8 cellular contexts compared by ENCODE assay signal in genomic region chr20:1267161-1267560, GRCh38. TPM values are rescaled to one million over a fixed set of nuclear protein-coding genes. Genes with fewer than 3 reads are reported as not detected.
A peak's percentile ranks its signal among the peaks of the same experiment; 100 is the strongest.
DNase-seq lines count a peak whose midpoint lies in the region; ATAC-seq and TF ChIP-seq lines count a peak whose summit lies in the region.

No MANE protein-coding gene starts in this region.

- H3K36me3 ChIP-seq in HAP-1 (replicated peaks) (no peaks in the 10 kb centered on the region), muscle layer of duodenum (ENCODE audit: control insufficient read depth in 1 of 2, insufficient read depth in 2 of 2, low read length in 2 of 2) (peaks cover 0 to 2% of the 10 kb centered on the region in 2 donors), trophoblast cell (ENCODE audit: control insufficient read depth in 1 of 2, insufficient read depth in 2 of 2, low read length in 2 of 2) (no peaks in the 10 kb centered on the region)

- no peak overlapping the region for H3K9ac ChIP-seq in trophoblast cell (ENCODE audit: low read length)

- H3K14ac ChIP-seq in trophoblast cell (ENCODE audit: low read length): no peak overlapping the region

- H2AFZ ChIP-seq in trophoblast cell (ENCODE audit: insufficient read depth, low read length, poor library complexity): no peak overlapping the region

- in situ Hi-C loops in HAP-1 (cut with MboI; ENCODE audit: low sequenced_read_pairs): no loop called here

- DNase-seq in AG09309 (ENCODE audit: low read depth) (no peak), HAP-1 (ENCODE audit: low spot score in 2 of 2) (no peak), caudate nucleus (lab: John Stamatoyannopoulos, UW) (peak in 1 of 61 donors; percentile 21), nucleus accumbens (lab: John Stamatoyannopoulos, UW) (no peak), trophoblast cell (no peak), D341Med (ENCODE audit: low spot score) (no peak)

- H3K9me3 ChIP-seq in HAP-1 (no peaks in the 10 kb centered on the region), muscle layer of duodenum (ENCODE audit: control insufficient read depth in 1 of 2, low read length in 2 of 2) (no peaks in the 10 kb centered on the region), trophoblast cell (ENCODE audit: insufficient read depth, low read depth, low read length) (no peaks in the 10 kb centered on the region)

- no peak overlapping the region for H3K23ac ChIP-seq in trophoblast cell (ENCODE audit: low read length)

- H4K12ac ChIP-seq in trophoblast cell (ENCODE audit: low read depth, low read length): no peak overlapping the region

- no peak overlapping the region for H4K91ac ChIP-seq in trophoblast cell (ENCODE audit: low read depth, low read length)

- H3K4me2 ChIP-seq in trophoblast cell (ENCODE audit: low read length): no peak overlapping the region

- H4K8ac ChIP-seq in trophoblast cell (ENCODE audit: low read depth, low read length): no peak overlapping the region

- H2BK12ac ChIP-seq in trophoblast cell (ENCODE audit: low read length): no peak overlapping the region

- no peaks in the 10 kb centered on the region for H3K79me1 ChIP-seq in trophoblast cell (ENCODE audit: low read length)

- no peak overlapping the region for H2AK5ac ChIP-seq in trophoblast cell (ENCODE audit: low read length)

- H3K79me2 ChIP-seq in trophoblast cell (ENCODE audit: control insufficient read depth, insufficient read depth, low read length, poor library complexity): no peaks in the 10 kb centered on the region

- H3K4me3 ChIP-seq in AG09309 (ENCODE audit: control insufficient read depth, low read depth, low read length) (peak overlapping the region; percentile 75), HAP-1 (peak overlapping the region; percentile 48; the same call in 1 of the 2 replicates), muscle layer of duodenum (ENCODE audit: low read depth in 1 of 2, low read length in 2 of 2) (peak overlapping the region; percentile 50 to 85), trophoblast cell (ENCODE audit: low read depth, low read length) (no peak overlapping the region)

- no peak for ATAC-seq in GM19351 (IDR thresholded peaks at IDR 0.05; ENCODE audit: unreplicated experiment)

- TF ChIP-seq CTCF in AG09309 (IDR thresholded peaks at IDR 0.05; ENCODE audit: control insufficient read depth, insufficient read depth, low read depth, low read length, missing control alignments): no peak

- H3K27ac ChIP-seq in caudate nucleus (ENCODE audit: low read depth, low read length): peak overlapping the region; percentile 58
- no peak overlapping the region for H3K27ac ChIP-seq in muscle layer of duodenum (ENCODE audit: low read length)
- H3K27ac ChIP-seq in trophoblast cell (ENCODE audit: low read depth, low read length): no peak overlapping the region

- no peak overlapping the region for H2BK5ac ChIP-seq in trophoblast cell (ENCODE audit: low read depth, low read length, poor library complexity)

- no peaks in the 10 kb centered on the region; the same call in 1 of the 2 replicates for H3K4me1 ChIP-seq in HAP-1
- H3K4me1 ChIP-seq in muscle layer of duodenum (ENCODE audit: control insufficient read depth in 1 of 2, insufficient read depth in 2 of 2, low read length in 2 of 2): peaks cover 7 to 19% of the 10 kb centered on the region in 2 donors
- peaks cover 0 to 6% of the 10 kb centered on the region in 2 experiments for H3K4me1 ChIP-seq in trophoblast cell (ENCODE audit: control insufficient read depth in 1 of 2, insufficient read depth in 2 of 2, low read length in 2 of 2)

- no peak overlapping the region for H2BK120ac ChIP-seq in trophoblast cell (ENCODE audit: insufficient read depth, low read length, poor library complexity)

- no peak overlapping the region for H3K18ac ChIP-seq in trophoblast cell (ENCODE audit: low read length)

- no CpG with 5 or more reads among the region's 8 CpGs for WGBS in trophoblast cell (ENCODE audit: extremely low coverage, insufficient coverage, insufficient read length)

- no peak overlapping the region for H3K4ac ChIP-seq in trophoblast cell (ENCODE audit: low read depth, low read length)

- H3K27me3 ChIP-seq in HAP-1 (ENCODE audit: low read depth) (no peaks in the 10 kb centered on the region), muscle layer of duodenum (ENCODE audit: low read depth, low read length) (no peaks in the 10 kb centered on the region), trophoblast cell (ENCODE audit: insufficient read depth, low read length) (no peaks in the 10 kb centered on the region)

RNA-seq across cellular contexts. Expression of gene SNPH, which starts 1.1 kb away (rescaled TPM):
- polyA plus RNA-seq in trophoblast cell (2013): 0.32 and 0.42 TPM in 2 replicates

RNA-seq across cellular contexts. Expression of gene RAD21L1, which starts 41.3 kb away (rescaled TPM):
- polyA plus RNA-seq in trophoblast cell (2013): 0.10 and 0.14 TPM in 2 replicates
